Comparison of ENCODE assay signal across 1 cellular context in genomic region chr10:69854685-69855345, GRCh38.
TF ChIP-seq lines count a peak whose summit lies in the region.

No MANE protein-coding gene starts in this region.

TF ChIP-seq in SK-N-SH treated with all-trans-retinoic acid at 6 μM for 48 hours, 23 proteins besides CTCF, POLR2A, EP300 and RAD21:
- TF ChIP-seq TSHZ2 (CRISPR knock-in tag; IDR thresholded peaks at IDR 0.05), result no peak
- no peak for TF ChIP-seq CREB5 (CRISPR knock-in tag; IDR thresholded peaks at IDR 0.05; ENCODE audit: low read depth)
- TF ChIP-seq ZFP3 (CRISPR knock-in tag; IDR thresholded peaks at IDR 0.05), result no peak
- TF ChIP-seq SNAI2 (CRISPR knock-in tag; IDR thresholded peaks at IDR 0.05), result no peak
- no peak for TF ChIP-seq ZNF8 (CRISPR knock-in tag; IDR thresholded peaks at IDR 0.05)
- no peak for TF ChIP-seq CSDC2 (CRISPR knock-in tag; IDR thresholded peaks at IDR 0.05)
- no peak for TF ChIP-seq GLIS3 (CRISPR knock-in tag; IDR thresholded peaks at IDR 0.05)
- TF ChIP-seq ISL1 (CRISPR knock-in tag; IDR thresholded peaks at IDR 0.05), result no peak
- no peak for TF ChIP-seq BACH2 (CRISPR knock-in tag; IDR thresholded peaks at IDR 0.05; ENCODE audit: borderline replicate concordance)
- no peak for TF ChIP-seq TOX (CRISPR knock-in tag; IDR thresholded peaks at IDR 0.05; ENCODE audit: borderline replicate concordance)
- no peak for TF ChIP-seq CSRNP3 (CRISPR knock-in tag; IDR thresholded peaks at IDR 0.05)
- TF ChIP-seq POU6F1 (CRISPR knock-in tag; IDR thresholded peaks at IDR 0.05; ENCODE audit: borderline replicate concordance, low read depth), result no peak
- no peak for TF ChIP-seq TCF4 (CRISPR knock-in tag; IDR thresholded peaks at IDR 0.05; ENCODE audit: borderline replicate concordance)
- no peak for TF ChIP-seq PPARA (CRISPR knock-in tag; IDR thresholded peaks at IDR 0.05; ENCODE audit: borderline replicate concordance)
